ENCODE assay signal across 10 cellular contexts in genomic region chr9:36461341-36461740, GRCh38.
A peak's percentile ranks its signal among the peaks of the same experiment; 100 is the strongest.
DNase-seq lines count a peak whose midpoint lies in the region; ATAC-seq lines count a peak whose summit lies in the region.
"Had no signal": no experiment of that assay in that cellular context is flagged by ENCODE, and none has a peak within 500 bp of the region (broad histone marks: within the 10 kb centered on the region; RNA-seq: fewer than 3 reads in every experiment).

No MANE protein-coding gene starts in this region.

- H3K36me3 Mint-ChIP-seq in activated naive CD8-positive, alpha-beta T cell treated with anti-CD3 and anti-CD28 coated beads for 36 hours = peaks cover 11% of the 10 kb centered on the region

- H3K4me3 ChIP-seq in H7 (ENCODE audit: insufficient read depth, low read depth, low read length) = no peak overlapping the region
- H3K4me3 ChIP-seq: skin epidermis had no signal

- H3K4me1 Mint-ChIP-seq in activated naive CD8-positive, alpha-beta T cell treated with anti-CD3 and anti-CD28 coated beads for 36 hours = peaks cover 55% of the 10 kb centered on the region

- H3K27me3 ChIP-seq in H7 (ENCODE audit: control insufficient read depth, insufficient read depth, low read length) = no peaks in the 10 kb centered on the region

- H3K4me3 Mint-ChIP-seq in activated naive CD8-positive, alpha-beta T cell treated with anti-CD3 and anti-CD28 coated beads for 36 hours = no peak overlapping the region

- H3K36me3 ChIP-seq in H7 (replicated peaks; ENCODE audit: control insufficient read depth, insufficient read depth, low read length) = peaks cover 2% of the 10 kb centered on the region; the same call in 1 of the 2 replicates

- DNase-seq in Right ventricle myocardium superior (no peak), Right ventricle myocardium inferior (ENCODE audit: missing footprints) (no peak), foreskin melanocyte (peak; percentile 60), superior temporal gyrus (ENCODE audit: extremely low spot score) (peak; percentile 75), H7 (no peak), GDM1 (lab: John Stamatoyannopoulos, UW) (no peak)
- no peak for DNase-seq in activated naive CD8-positive, alpha-beta T cell treated with anti-CD3 and anti-CD28 coated beads for 36 hours

- H3K27me3 Mint-ChIP-seq in activated naive CD8-positive, alpha-beta T cell treated with anti-CD3 and anti-CD28 coated beads for 36 hours = no peaks in the 10 kb centered on the region

- intact Hi-C loops in Right ventricle myocardium superior (cut with DNase I) = no loop called here
- intact Hi-C loops in Right ventricle myocardium inferior (cut with DNase I) = no loop called here

- ATAC-seq in Right ventricle myocardium superior (ENCODE audit: poor library complexity) = peak; percentile 48
- no peak for ATAC-seq in Right ventricle myocardium inferior
- no peak for ATAC-seq in HG02884 (IDR thresholded peaks at IDR 0.05; ENCODE audit: unreplicated experiment)
- ATAC-seq: activated naive CD4-positive, alpha-beta T cell treated with anti-CD3 and anti-CD28 coated beads, Interleukin-2, amount 50 U/mL, for 72 hours had no signal

- H3K27ac Mint-ChIP-seq in activated naive CD8-positive, alpha-beta T cell treated with anti-CD3 and anti-CD28 coated beads for 36 hours = peak overlapping the region; percentile 27
- H3K27ac Mint-ChIP-seq: activated naive CD4-positive, alpha-beta T cell treated with anti-CD3 and anti-CD28 coated beads, Interleukin-2, amount 50 U/mL, for 72 hours had no signal

- no peaks in the 10 kb centered on the region for H3K9me3 Mint-ChIP-seq in activated naive CD8-positive, alpha-beta T cell treated with anti-CD3 and anti-CD28 coated beads for 36 hours
- H3K9me3 Mint-ChIP-seq: activated naive CD4-positive, alpha-beta T cell treated with anti-CD3 and anti-CD28 coated beads, Interleukin-2, amount 50 U/mL, for 72 hours had no signal

Comparison
In these comparisons a context has a peak if more than half of its experiments do, and no peak if none do; other contexts are left out.
1. DNase-seq: peak in foreskin melanocyte (single experiment) and superior temporal gyrus (single experiment); none in Right ventricle myocardium superior (single experiment), Right ventricle myocardium inferior (single experiment), activated naive CD8-positive, alpha-beta T cell treated with anti-CD3 and anti-CD28 coated beads for 36 hours (single experiment), H7 (single experiment) and GDM1 (single experiment).